Comparison of ENCODE assay signal across 16 cellular contexts in genomic region chr1:16147615-16147926, GRCh38. TPM values are rescaled to one million over a fixed set of nuclear protein-coding genes. Genes with fewer than 3 reads are reported as not detected.
DNase-seq lines count a peak whose midpoint lies in the region; ATAC-seq, FAIRE-seq and TF ChIP-seq lines count a peak whose summit lies in the region.
"Had no signal": no experiment of that assay in that cellular context is flagged by ENCODE, and none has a peak within 500 bp of the region (broad histone marks: within the 10 kb centered on the region; RNA-seq: fewer than 3 reads in every experiment).

No MANE protein-coding gene starts in this region.

- no peak for DNase-seq in GM23248
- DNase-seq in WTC11 (ENCODE audit: low spot score): no peak
- DNase-seq in HepG2 (ENCODE audit: low spot score): no peak
- DNase-seq in smooth muscle cell (lab: John Stamatoyannopoulos, UW; ENCODE audit: unreplicated experiment): no peak
- DNase-seq in NOMO-1 treated with DMSO at 0.1 percent for 48 hours (lab: John Stamatoyannopoulos, UW; ENCODE audit: unreplicated experiment): no peak
- no peak for DNase-seq in T-helper 2 cell treated with Interferon-gamma antibody and Interleukin-4, amounts not matched to agents 5 μg/mL and 100 μg/mL, for 36 hours (ENCODE audit: low spot score)
- DNase-seq: activated CD4-positive, alpha-beta memory T cell treated with anti-CD3 and anti-CD28 coated beads, Interleukin-2, amount 10 ng/mL, durations not matched to agents 7 days and 5 days; BE2C; NCI-H187 treated with DMSO at 0.1 percent for 48 hours; NCI-H526; nephron progenitor cell; upper lobe of right lung had no signal

- peaks cover 24% of the 10 kb centered on the region; the same call in 1 of the 2 replicates for H3K36me3 ChIP-seq in GM23248 (ENCODE audit: low read depth)
- H3K36me3 ChIP-seq in HepG2 (replicated peaks in 1 of 2; ENCODE audit: control insufficient read depth in 1 of 2, insufficient read depth in 2 of 2, low read length in 2 of 2): peaks cover 35 to 57% of the 10 kb centered on the region in 2 experiments
- no peaks in the 10 kb centered on the region for H3K36me3 ChIP-seq in smooth muscle cell (ENCODE audit: low read depth)
- H3K36me3 ChIP-seq: BE2C had no signal

- no peak for TF ChIP-seq EP300 in HepG2 (IDR thresholded peaks at IDR 0.05; ENCODE audit: low read depth in 2 of 2, low read length in 2 of 2)
- TF ChIP-seq EP300 in HepG2 (CRISPR knock-in tag; IDR thresholded peaks at IDR 0.05; ENCODE audit: borderline replicate concordance): no peak

- H2AFZ ChIP-seq in GM23248 (no peak overlapping the region), HepG2 (ENCODE audit: low read length) (no peak overlapping the region), smooth muscle cell (ENCODE audit: low read depth) (no peak overlapping the region)

- TF ChIP-seq CTCF in WTC11 (IDR thresholded peaks at IDR 0.05): no peak
- no peak for TF ChIP-seq CTCF in HepG2 (CRISPR knock-in tag; IDR thresholded peaks at IDR 0.05)
- no peak for TF ChIP-seq CTCF in smooth muscle cell (IDR thresholded peaks at IDR 0.05; ENCODE audit: borderline replicate concordance, insufficient read depth, poor library complexity, severe bottlenecking)

- H3F3A ChIP-seq in GM23248 (ENCODE audit: insufficient read depth): peaks cover 23% of the 10 kb centered on the region
- H3F3A ChIP-seq in smooth muscle cell (ENCODE audit: low read depth): peaks cover 14% of the 10 kb centered on the region

- H3K27ac Mint-ChIP-seq in WTC11: peak overlapping the region; percentile 99
- no peak overlapping the region for H3K27ac Mint-ChIP-seq in T-helper 2 cell treated with Interferon-gamma antibody and Interleukin-4, amounts not matched to agents 5 μg/mL and 100 μg/mL, for 36 hours
- H3K27ac Mint-ChIP-seq: activated CD4-positive, alpha-beta memory T cell treated with anti-CD3 and anti-CD28 coated beads, Interleukin-2, amount 10 ng/mL, durations not matched to agents 7 days and 5 days; activated T-helper 17 cell treated with anti-CD3 and anti-CD28 coated beads, Interleukin-2, amount 50 U/mL, for 72 hours had no signal

- no peaks in the 10 kb centered on the region for H3K9me3 Mint-ChIP-seq in WTC11
- H3K9me3 Mint-ChIP-seq in T-helper 2 cell treated with Interferon-gamma antibody and Interleukin-4, amounts not matched to agents 5 μg/mL and 100 μg/mL, for 36 hours: no peaks in the 10 kb centered on the region
- H3K9me3 Mint-ChIP-seq: activated CD4-positive, alpha-beta memory T cell treated with anti-CD3 and anti-CD28 coated beads, Interleukin-2, amount 10 ng/mL, durations not matched to agents 7 days and 5 days; activated T-helper 17 cell treated with anti-CD3 and anti-CD28 coated beads, Interleukin-2, amount 50 U/mL, for 72 hours; nephron progenitor cell had no signal

- intact Hi-C loops in HepG2 (cut with micrococcal nuclease; ENCODE audit: unreplicated experiment): loop anchor here (10.0 kb wide), 1 partner anchor 73 kb away; the partner anchor contains the start of gene FAM131C

- H3K4me1 Mint-ChIP-seq in WTC11: peaks cover 56% of the 10 kb centered on the region
- H3K4me1 Mint-ChIP-seq in T-helper 2 cell treated with Interferon-gamma antibody and Interleukin-4, amounts not matched to agents 5 μg/mL and 100 μg/mL, for 36 hours (ENCODE audit: low read depth): peaks cover 4% of the 10 kb centered on the region
- H3K4me1 Mint-ChIP-seq: activated CD4-positive, alpha-beta memory T cell treated with anti-CD3 and anti-CD28 coated beads, Interleukin-2, amount 10 ng/mL, durations not matched to agents 7 days and 5 days; activated T-helper 17 cell treated with anti-CD3 and anti-CD28 coated beads, Interleukin-2, amount 50 U/mL, for 72 hours had no signal

- H3K9ac ChIP-seq in GM23248 (no peak overlapping the region), HepG2 (ENCODE audit: insufficient read depth, low read depth, low read length) (peak overlapping the region; percentile 70; the same call in 1 of the 2 replicates), smooth muscle cell (ENCODE audit: low read depth) (no peak overlapping the region)

- CTCF ChIA-PET in WTC11 (lab: Charles Lee) (interaction anchor here (1.4 to 14.1 kb wide), 4 partner anchors 16 to 74 kb away, joined by 3 to 204 read pairs (median 10); partner anchors contain the start of gene FAM131C), HepG2 (lab: Yijun Ruan, JAX; ENCODE audit: low intra/inter-chr PET ratio, low total read pairs) (no interaction called here)

- no peaks in the 10 kb centered on the region for H3K9me2 ChIP-seq in GM23248 (ENCODE audit: insufficient read depth)

- ATAC-seq in WTC11 (no peak), HepG2 (no peak), GM19351 (IDR thresholded peaks at IDR 0.05; ENCODE audit: unreplicated experiment) (no peak), GM19397 (IDR thresholded peaks at IDR 0.05; ENCODE audit: unreplicated experiment) (no peak)
- ATAC-seq: activated T-helper 17 cell treated with anti-CD3 and anti-CD28 coated beads, Interleukin-2, amount 50 U/mL, for 72 hours; upper lobe of right lung had no signal

- peaks cover 57% of the 10 kb centered on the region for H3K4me1 ChIP-seq in GM23248 (ENCODE audit: insufficient read depth)
- peaks cover 100% of the 10 kb centered on the region for H3K4me1 ChIP-seq in HepG2 (ENCODE audit: insufficient read depth, low read length)
- H3K4me1 ChIP-seq in smooth muscle cell (ENCODE audit: low read depth): peaks cover 42% of the 10 kb centered on the region
- H3K4me1 ChIP-seq: BE2C had no signal

- FAIRE-seq in HepG2 (lab: Jason Lieb, UNC): no peak
- FAIRE-seq: GM12892 had no signal

- H3K4me3 Mint-ChIP-seq in WTC11: no peak overlapping the region
- H3K4me3 Mint-ChIP-seq in T-helper 2 cell treated with Interferon-gamma antibody and Interleukin-4, amounts not matched to agents 5 μg/mL and 100 μg/mL, for 36 hours: no peak overlapping the region
- H3K4me3 Mint-ChIP-seq: activated CD4-positive, alpha-beta memory T cell treated with anti-CD3 and anti-CD28 coated beads, Interleukin-2, amount 10 ng/mL, durations not matched to agents 7 days and 5 days; activated T-helper 17 cell treated with anti-CD3 and anti-CD28 coated beads, Interleukin-2, amount 50 U/mL, for 72 hours; nephron progenitor cell had no signal

- peaks cover 72% of the 10 kb centered on the region for H3K79me2 ChIP-seq in GM23248 (ENCODE audit: insufficient read depth)
- H3K79me2 ChIP-seq in HepG2 (ENCODE audit: insufficient read depth, low read length): peaks cover 76% of the 10 kb centered on the region
- H3K79me2 ChIP-seq in smooth muscle cell (ENCODE audit: low read depth): peaks cover 49% of the 10 kb centered on the region

- no peaks in the 10 kb centered on the region for H4K20me1 ChIP-seq in GM23248 (ENCODE audit: insufficient read depth)
- peaks cover 55% of the 10 kb centered on the region for H4K20me1 ChIP-seq in HepG2 (ENCODE audit: insufficient read depth, low read length)
- H4K20me1 ChIP-seq in smooth muscle cell (ENCODE audit: low read depth): peaks cover 86% of the 10 kb centered on the region

- H3K9me3 ChIP-seq in GM23248 (ENCODE audit: low read depth): no peaks in the 10 kb centered on the region
- H3K9me3 ChIP-seq in HepG2 (ENCODE audit: low read length): no peaks in the 10 kb centered on the region
- no peaks in the 10 kb centered on the region for H3K9me3 ChIP-seq in smooth muscle cell (replicated peaks; ENCODE audit: low read depth)
- H3K9me3 ChIP-seq: BE2C, upper lobe of right lung had no signal

- no peaks in the 10 kb centered on the region for H3K27me3 Mint-ChIP-seq in WTC11 (ENCODE audit: low read depth)
- H3K27me3 Mint-ChIP-seq in T-helper 2 cell treated with Interferon-gamma antibody and Interleukin-4, amounts not matched to agents 5 μg/mL and 100 μg/mL, for 36 hours (ENCODE audit: low read depth): peaks cover 7% of the 10 kb centered on the region
- H3K27me3 Mint-ChIP-seq: activated T-helper 17 cell treated with anti-CD3 and anti-CD28 coated beads, Interleukin-2, amount 50 U/mL, for 72 hours had no signal

- BruUV-seq in HepG2 (replicated peaks; lab: Mats Ljungman, UMichigan): no TSS peak

- peak overlapping the region; percentile 92 for H3K27ac ChIP-seq in GM23248
- H3K27ac ChIP-seq in HepG2 (ENCODE audit: extremely low read length, insufficient read depth, low read length): peak overlapping the region; percentile 76
- peak overlapping the region; percentile 93 for H3K27ac ChIP-seq in smooth muscle cell (ENCODE audit: low read depth)
- H3K27ac ChIP-seq: upper lobe of right lung had no signal

- in situ Hi-C loops in GM23248 (cut with MboI): no loop called here
- in situ Hi-C loops in HepG2 (cut with HindIII; ENCODE audit: extremely low pct_ligation_motif_present, low pct_unique_long_range_greater_than_20kb): loop anchor here (5.0 kb wide), 1 partner anchor 35 kb away; no protein-coding TSS in a partner anchor

- no peak overlapping the region for H3K4me2 ChIP-seq in GM23248 (ENCODE audit: unreplicated experiment)
- peak overlapping the region; percentile 78 for H3K4me2 ChIP-seq in HepG2 (ENCODE audit: low read depth, low read length)
- H3K4me2 ChIP-seq in smooth muscle cell: peak overlapping the region; percentile 77

- no peak overlapping the region for H3K4me3 ChIP-seq in GM23248
- peak overlapping the region in 2 of 3 experiments; percentile 12 to 51; a peak in 1 of 6 replicates for H3K4me3 ChIP-seq in HepG2 (replicated peaks in 1 of 3; ENCODE audit: insufficient read depth in 1 of 3, low read depth in 2 of 3, low read length in 3 of 3)
- no peak overlapping the region for H3K4me3 ChIP-seq in smooth muscle cell
- H3K4me3 ChIP-seq: upper lobe of right lung had no signal

- peaks cover 33% of the 10 kb centered on the region for H3K36me3 Mint-ChIP-seq in WTC11
- H3K36me3 Mint-ChIP-seq in T-helper 2 cell treated with Interferon-gamma antibody and Interleukin-4, amounts not matched to agents 5 μg/mL and 100 μg/mL, for 36 hours (ENCODE audit: low read depth): no peaks in the 10 kb centered on the region

- TF ChIP-seq RAD21 in HepG2 (CRISPR knock-in tag; IDR thresholded peaks at IDR 0.05): no peak

- WGBS in GM23248 (ENCODE audit: low coverage in 1 of 2, low lambda C conversion rate in 2 of 2, missing lambda C conversion rate in 2 of 2), 2 experiments: 93 to 97% methylated on average over 2 of the region's 2 CpGs
- WGBS in HepG2 (ENCODE audit: low lambda C conversion rate): 89% methylated on average over 2 of the region's 2 CpGs
- WGBS in smooth muscle cell (ENCODE audit: low lambda C conversion rate): 65% methylated on average over 2 of the region's 2 CpGs

- POLR2A ChIA-PET in WTC11 (lab: Charles Lee) (interaction anchor here (1.6 to 4.2 kb wide), 2 partner anchors 7 to 58 kb away, joined by 4 to 31 read pairs; partner anchors contain the start of gene EPHA2), HepG2 (lab: Yijun Ruan, JAX) (interaction anchor here (1.6 to 6.2 kb wide), 4 partner anchors 7 to 34 kb away, joined by 4 to 120 read pairs (median 52); partner anchors contain the start of gene EPHA2)

- H3K27me3 ChIP-seq in GM23248 (replicated peaks; ENCODE audit: insufficient read depth) (no peaks in the 10 kb centered on the region), HepG2 (ENCODE audit: control insufficient read depth in 1 of 2, insufficient read depth in 2 of 2, low read length in 2 of 2) (no peaks in the 10 kb centered on the region), smooth muscle cell (ENCODE audit: low read depth) (no peaks in the 10 kb centered on the region)
- H3K27me3 ChIP-seq: BE2C, upper lobe of right lung had no signal

- TF ChIP-seq POLR2A in HepG2 (IDR thresholded peaks at IDR 0.05; ENCODE audit: insufficient read depth in 1 of 2, low read depth in 2 of 2, low read length in 2 of 2): no peak

RNA-seq across cellular contexts. Expression of gene EPHA2, which starts 8.3 kb away (rescaled TPM):
- total RNA-seq in GM23248 (2014; rRNA removed; shearing (Covaris generic)): 20.4 and 21.7 TPM in 2 replicates
- 8.0 and 8.8 TPM in 2 replicates for polyA plus RNA-seq in GM23248 (2016; fragmentation: Nextera tagmentation; extraction: Ambion mirVana)
- total RNA-seq in WTC11 (2021): 31.4 to 44.4 TPM (median 31.7 TPM) in 3 replicates
- total RNA-seq in HepG2 (2016; rRNA removed; fragmentation: Illumina TruSeq; extraction: Trizol): 15.5 and 33.6 TPM in 2 replicates
- 6.7 and 7.8 TPM in 2 replicates for total RNA-seq in HepG2 (2016; cell fraction: cytosol; rRNA removed; fragmentation: Illumina TruSeq; extraction: Trizol; ENCODE audit: low read depth)
- 10.8 and 35.8 TPM in 2 replicates for total RNA-seq in HepG2 (2016; cell fraction: insoluble cytoplasmic fraction; rRNA removed; fragmentation: Illumina TruSeq; extraction: Trizol)
- 14.9 and 16.9 TPM in 2 replicates for total RNA-seq in HepG2 (2016; cell fraction: membrane; rRNA removed; fragmentation: Illumina TruSeq; extraction: Trizol)
- total RNA-seq in HepG2 (2016; cell fraction: nucleus; rRNA removed; fragmentation: Illumina TruSeq; extraction: Trizol): 41.9 and 47.9 TPM in 2 replicates
- 53.6 and 62.5 TPM in 2 replicates for polyA plus RNA-seq in HepG2 (2011; rRNA removed)
- 39.1 and 62.9 TPM in 2 replicates for polyA plus RNA-seq in HepG2 (2011; cell fraction: cytosol; rRNA removed)
- polyA plus RNA-seq in HepG2 (2011; cell fraction: nucleus; rRNA removed): 163 and 212 TPM in 2 replicates
- 25.4 and 56.3 TPM in 2 replicates for polyA plus RNA-seq in HepG2 (2012)
- polyA plus RNA-seq in HepG2 (2016; cell fraction: cytosol; fragmentation: Illumina TruSeq; extraction: Trizol; ENCODE audit: low read depth): 2.1 and 2.2 TPM in 2 replicates
- 11.5 and 14.9 TPM in 2 replicates for polyA plus RNA-seq in HepG2 (2016; cell fraction: insoluble cytoplasmic fraction; fragmentation: Illumina TruSeq; extraction: Trizol; ENCODE audit: low read depth)
- 5.7 and 6.8 TPM in 2 replicates for polyA plus RNA-seq in HepG2 (2016; cell fraction: membrane; fragmentation: Illumina TruSeq; extraction: Trizol; ENCODE audit: low read depth)
- polyA plus RNA-seq in HepG2 (2016; cell fraction: nucleus; fragmentation: Illumina TruSeq; extraction: Trizol; ENCODE audit: insufficient read depth, low read depth): 84.4 and 87.2 TPM in 2 replicates
- polyA minus RNA-seq in HepG2 (2011; rRNA and poly(A)+ RNA removed; ENCODE audit: low replicate concordance): 69.9 and 218 TPM in 2 replicates
- polyA minus RNA-seq in HepG2 (2011; cell fraction: cytosol; rRNA and poly(A)+ RNA removed): 72.7 and 86.9 TPM in 2 replicates
- 65.6 and 79.3 TPM in 2 replicates for polyA minus RNA-seq in HepG2 (2011; cell fraction: nucleus; rRNA and poly(A)+ RNA removed)
- total RNA-seq in smooth muscle cell: 34.8 and 41.1 TPM in 2 replicates
- 27.3 and 48.4 TPM in 2 replicates for polyA plus RNA-seq in smooth muscle cell
- total RNA-seq: activated CD4-positive, alpha-beta memory T cell treated with anti-CD3 and anti-CD28 coated beads, Interleukin-2, amount 10 ng/mL, durations not matched to agents 7 days and 5 days had no signal

Comparison
In these comparisons a context has a peak if more than half of its experiments do, and no peak if none do; other contexts are left out.
1. H3K4me3 ChIP-seq: peak in HepG2 (2 of 3); none in GM23248 (single experiment) and smooth muscle cell (single experiment).
2. Peak in every context shown above with its lines, with median percentiles within 50 percentile points of each other: H3K27ac ChIP-seq.